Comparison of ENCODE assay signal across 9 cellular contexts in the genomic region with DNA sequence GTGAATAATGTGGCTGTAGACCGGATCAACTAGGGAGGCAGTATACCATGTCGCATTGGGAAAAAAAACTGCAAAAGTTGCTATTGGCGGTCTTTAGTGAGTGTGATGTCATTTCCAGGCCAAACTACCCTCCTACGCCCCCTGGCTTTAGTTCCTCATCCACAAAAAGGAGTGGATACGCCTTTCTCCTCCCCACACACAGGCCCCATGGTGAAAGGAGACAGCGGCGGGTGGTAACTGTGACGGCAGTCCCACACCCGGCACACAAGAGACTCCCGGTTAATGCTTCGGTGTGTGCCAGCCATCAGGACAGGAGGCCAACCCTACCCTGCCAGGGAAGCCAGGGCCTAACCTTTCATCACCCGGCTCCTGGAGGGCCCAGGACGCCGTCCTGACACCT. TPM values are rescaled to one million over a fixed set of nuclear protein-coding genes. Genes with fewer than 3 reads are reported as not detected.
DNase-seq lines count a peak whose midpoint lies in the region; ATAC-seq and TF ChIP-seq lines count a peak whose summit lies in the region.
"Had no signal": no experiment of that assay in that cellular context is flagged by ENCODE, and none has a peak within 500 bp of the region (broad histone marks: within the 10 kb centered on the region; RNA-seq: fewer than 3 reads in every experiment).

No MANE protein-coding gene starts in this region.

- H4K20me1 ChIP-seq in DND-41 (ENCODE audit: insufficient read depth, low read length) (peaks cover 16% of the 10 kb centered on the region), neural cell (ENCODE audit: insufficient read depth) (no peaks in the 10 kb centered on the region)

- H3K9me2 ChIP-seq in neural cell (ENCODE audit: insufficient read depth, low read length) = no peaks in the 10 kb centered on the region

- no peak for TF ChIP-seq EP300 in neural cell (conservative IDR thresholded peaks at IDR 0.05; ENCODE audit: poor library complexity, severe bottlenecking)

- no peaks in the 10 kb centered on the region for H3K27me3 Mint-ChIP-seq in endodermal cell (ENCODE audit: insufficient read depth)
- H3K27me3 Mint-ChIP-seq in CD4-positive, alpha-beta T cell = no peaks in the 10 kb centered on the region

- TF ChIP-seq CTCF in DND-41 (IDR thresholded peaks at IDR 0.05; ENCODE audit: borderline replicate concordance, extremely low read depth, low read length, poor library complexity, severe bottlenecking) = peak; percentile 28
- peak; percentile 75 for TF ChIP-seq CTCF in endodermal cell (conservative IDR thresholded peaks at IDR 0.05)
- peak; percentile 34 for TF ChIP-seq CTCF in neural cell (IDR thresholded peaks at IDR 0.05; ENCODE audit: poor library complexity, severe bottlenecking)
- TF ChIP-seq CTCF in CD4-positive, alpha-beta T cell (IDR thresholded peaks at IDR 0.05) = no peak

- H3K27ac ChIP-seq in DND-41 (ENCODE audit: low read length) = no peak overlapping the region
- no peak overlapping the region for H3K27ac ChIP-seq in endodermal cell (ENCODE audit: low read depth, low read length)
- no peak overlapping the region for H3K27ac ChIP-seq in neural cell (ENCODE audit: low read length)
- H3K27ac ChIP-seq in CD4-positive, alpha-beta T cell (ENCODE audit: low read depth, low read length) = no peak overlapping the region

- H3K9me3 ChIP-seq in DND-41 (ENCODE audit: insufficient read depth, low read length, severe bottlenecking) (no peaks in the 10 kb centered on the region), endodermal cell (ENCODE audit: control insufficient read depth, low read length) (no peaks in the 10 kb centered on the region), neural cell (ENCODE audit: low read length) (no peaks in the 10 kb centered on the region)
- H3K9me3 ChIP-seq in CD4-positive, alpha-beta T cell (ENCODE audit: control insufficient read depth, low read length) = no peaks in the 10 kb centered on the region
- H3K9me3 ChIP-seq: sigmoid colon had no signal

- H3K4me1 ChIP-seq in DND-41 (ENCODE audit: insufficient read depth, low read length) (no peaks in the 10 kb centered on the region), endodermal cell (ENCODE audit: control insufficient read depth, insufficient read depth, low read length) (peaks cover 9% of the 10 kb centered on the region)

- intact Hi-C loops in CD4-positive, alpha-beta T cell (cut with DNase I, micrococcal nuclease) = loop anchor here (5.0 kb wide), 2 partner anchors 353 to 393 kb away; no protein-coding TSS in a partner anchor

- H3K36me3 ChIP-seq in DND-41 (ENCODE audit: insufficient read depth, low read length) = no peaks in the 10 kb centered on the region
- peaks cover 57% of the 10 kb centered on the region for H3K36me3 ChIP-seq in endodermal cell (ENCODE audit: control insufficient read depth, insufficient read depth, low read length)
- no peaks in the 10 kb centered on the region for H3K36me3 ChIP-seq in neural cell (ENCODE audit: insufficient read depth, low read length)
- H3K36me3 ChIP-seq: sigmoid colon had no signal

- POLR2A ChIA-PET in CD4-positive, alpha-beta T cell (lab: Charles Lee) = no interaction called here

- WGBS in endodermal cell (ENCODE audit: insufficient coverage in 1 of 2, insufficient read length in 1 of 2), 2 experiments = 89 to 93% methylated on average over 7 to 14 of the region's 14 CpGs

- peaks cover 43% of the 10 kb centered on the region for H3K36me3 Mint-ChIP-seq in endodermal cell (ENCODE audit: low read depth)
- H3K36me3 Mint-ChIP-seq in CD4-positive, alpha-beta T cell (ENCODE audit: low read depth) = no peaks in the 10 kb centered on the region

- no peaks in the 10 kb centered on the region for H3K79me2 ChIP-seq in DND-41 (ENCODE audit: insufficient read depth, low read length)
- H3K79me2 ChIP-seq in neural cell (replicated peaks; ENCODE audit: insufficient read depth, low read length) = peaks cover 28% of the 10 kb centered on the region

- H3K9ac ChIP-seq in DND-41 (ENCODE audit: low read depth, low read length) (no peak overlapping the region), endodermal cell (ENCODE audit: extremely low read depth, low read length, poor library complexity, severe bottlenecking) (no peak overlapping the region), neural cell (ENCODE audit: low read length) (no peak overlapping the region)

- no peaks in the 10 kb centered on the region for H3K9me3 Mint-ChIP-seq in endodermal cell
- H3K9me3 Mint-ChIP-seq in CD4-positive, alpha-beta T cell = no peaks in the 10 kb centered on the region

- H3K4me3 ChIP-seq in DND-41 (ENCODE audit: low read depth in 1 of 2, low read length in 2 of 2) (no peak overlapping the region), endodermal cell (ENCODE audit: low read length) (no peak overlapping the region), neural cell (ENCODE audit: low read length) (no peak overlapping the region)
- H3K4me3 ChIP-seq: sigmoid colon had no signal

- no peak overlapping the region for H3K4me3 Mint-ChIP-seq in endodermal cell
- H3K4me3 Mint-ChIP-seq in CD4-positive, alpha-beta T cell = no peak overlapping the region

- CTCF ChIA-PET in CD4-positive, alpha-beta T cell (lab: Charles Lee) = no interaction called here

- no peak for ATAC-seq in DND-41 (ENCODE audit: insufficient read depth, low read depth)
- ATAC-seq in CD4-positive, alpha-beta T cell (ENCODE audit: poor library complexity) = no peak

- H3F3A ChIP-seq in neural cell (ENCODE audit: insufficient read depth, low read length, poor library complexity, severe bottlenecking) = no peaks in the 10 kb centered on the region

- H3K4me2 ChIP-seq in DND-41 (ENCODE audit: insufficient read depth, low read length) (no peak overlapping the region), neural cell (ENCODE audit: low read length) (no peak overlapping the region)

- H3K27me3 ChIP-seq in DND-41 (ENCODE audit: insufficient read depth, low read length, poor library complexity) = no peaks in the 10 kb centered on the region
- H3K27me3 ChIP-seq in endodermal cell (ENCODE audit: control insufficient read depth, insufficient read depth, low read length, poor library complexity, severe bottlenecking) = no peaks in the 10 kb centered on the region
- no peaks in the 10 kb centered on the region for H3K27me3 ChIP-seq in neural cell (ENCODE audit: insufficient read depth, low read depth, low read length)
- no peaks in the 10 kb centered on the region for H3K27me3 ChIP-seq in CD4-positive, alpha-beta T cell (ENCODE audit: control insufficient read depth, insufficient read depth, low read length)
- H3K27me3 ChIP-seq: sigmoid colon had no signal

- H2AFZ ChIP-seq in DND-41 (ENCODE audit: low read depth, low read length) (no peak overlapping the region), neural cell (ENCODE audit: low read depth, low read length) (no peak overlapping the region)

- TF ChIP-seq RAD21 in neural cell (conservative IDR thresholded peaks at IDR 0.05) = no peak

- peaks cover 16% of the 10 kb centered on the region for H3K4me1 Mint-ChIP-seq in endodermal cell
- H3K4me1 Mint-ChIP-seq in CD4-positive, alpha-beta T cell (ENCODE audit: low read depth) = peaks cover 8% of the 10 kb centered on the region

- no peak overlapping the region for H3K27ac Mint-ChIP-seq in endodermal cell
- H3K27ac Mint-ChIP-seq in CD4-positive, alpha-beta T cell = no peak overlapping the region

- DNase-seq in DND-41 (no peak), NOMO-1 treated with DMSO at 0.1 percent for 48 hours (lab: John Stamatoyannopoulos, UW; ENCODE audit: unreplicated experiment) (peak; percentile 29), endodermal cell (peak; percentile 85), SIG-M5 treated with dmso at 0.1 percent for 504 hours (lab: John Stamatoyannopoulos, UW; ENCODE audit: unreplicated experiment) (no peak), HuH-7 (ENCODE audit: low spot score) (no peak), NCI-H1092 treated with DMSO at 0.1 percent for 48 hours (lab: John Stamatoyannopoulos, UW) (no peak)
- DNase-seq in CD4-positive, alpha-beta T cell = no peak
- DNase-seq: sigmoid colon had no signal

TF ChIP-seq in neural cell, 6 proteins besides CTCF, POLR2A, EP300 and RAD21:
- TF ChIP-seq EZH2 (IDR thresholded peaks at IDR 0.05; ENCODE audit: borderline replicate concordance, insufficient read depth, low read length, poor library complexity, severe bottlenecking) (no peak), MXI1 (conservative IDR thresholded peaks at IDR 0.05; ENCODE audit: poor library complexity, severe bottlenecking) (no peak), TAF1 (IDR thresholded peaks at IDR 0.05; ENCODE audit: low read depth) (no peak), SMC3 (conservative IDR thresholded peaks at IDR 0.05; ENCODE audit: poor library complexity) (no peak)
TF ChIP-seq in neural cell: peak in this region for 0.

RNA-seq across cellular contexts. Expression of a gene that starts 11.0 kb away (rescaled TPM):
- 100 to 1,000 TPM; 136 to 203 TPM for total RNA-seq in endodermal cell
- 94.6 TPM for polyA plus RNA-seq in endodermal cell (2013, experiment 1 of 2)
- 91.2 TPM for polyA plus RNA-seq in endodermal cell (2013, experiment 2 of 2)
- polyA plus RNA-seq in neural cell = 30.0 and 31.4 TPM in 2 replicates
- polyA minus RNA-seq in neural cell = 50.4 and 59.5 TPM in 2 replicates
- total RNA-seq in CD4-positive, alpha-beta T cell = 1 to 10 TPM; 3.5 to 4.6 TPM

Comparison
In these comparisons a context has a peak if more than half of its experiments do, and no peak if none do; other contexts are left out.
1. DNase-seq: peak in NOMO-1 treated with DMSO at 0.1 percent for 48 hours (single experiment) and endodermal cell (single experiment); none in DND-41 (single experiment), SIG-M5 treated with dmso at 0.1 percent for 504 hours (single experiment), HuH-7 (single experiment), NCI-H1092 treated with DMSO at 0.1 percent for 48 hours (single experiment) and CD4-positive, alpha-beta T cell (0 of 10).
2. RNA of a gene that starts 11.0 kb away (total RNA-seq): 136 to 203 TPM in endodermal cell; 3.5 to 4.6 TPM in CD4-positive, alpha-beta T cell; every median in the first group is over 10 times any median in the second.